ENCODE assay signal across 22 cellular contexts in genomic region chr1:45677751-45678245, GRCh38. TPM values are rescaled to one million over a fixed set of nuclear protein-coding genes. Genes with fewer than 3 reads are reported as not detected.
A peak's percentile ranks its signal among the peaks of the same experiment; 100 is the strongest.
DNase-seq lines count a peak whose midpoint lies in the region; ATAC-seq and TF ChIP-seq lines count a peak whose summit lies in the region.
"Had no signal": no experiment of that assay in that cellular context is flagged by ENCODE, and none has a peak within 500 bp of the region (broad histone marks: within the 10 kb centered on the region; RNA-seq: fewer than 3 reads in every experiment).

No MANE protein-coding gene starts in this region.

- H3K27ac Mint-ChIP-seq in CD14-positive monocyte: peak overlapping the region in 4 of 7 donors; percentile 68 to 88 (median 76)
- H3K27ac Mint-ChIP-seq in WTC11: peak overlapping the region; percentile 61
- H3K27ac Mint-ChIP-seq in nephron progenitor cell: peak overlapping the region; percentile 31
- H3K27ac Mint-ChIP-seq in activated T-cell treated with anti-CD3 and anti-CD28 coated beads, Interleukin-2, amount 50 U/mL, for 24 hours: no peak overlapping the region
- no peak overlapping the region for H3K27ac Mint-ChIP-seq in activated CD8-positive, alpha-beta T cell treated with anti-CD3 and anti-CD28 coated beads for 36 hours
- H3K27ac Mint-ChIP-seq: activated naive CD8-positive, alpha-beta T cell treated with anti-CD3 and anti-CD28 coated beads, Interleukin-2, amount 10 ng/mL, durations not matched to agents 7 days and 5 days; activated T-helper 17 cell treated with anti-CD3 and anti-CD28 coated beads, Interleukin-2, amount 50 U/mL, for 72 hours had no signal

- POLR2A ChIA-PET in WTC11 (lab: Charles Lee): interaction anchor here (0.8 kb wide), 1 partner anchor 11 kb away, joined by 6 read pairs; no protein-coding TSS in a partner anchor
- POLR2A ChIA-PET in activated CD8-positive, alpha-beta T cell treated with anti-CD3 and anti-CD28 coated beads for 36 hours (lab: Charles Lee): interaction anchor here (1.0 to 1.9 kb wide), 4 partner anchors 8 to 157 kb away, joined by 3 to 8 read pairs (median 6); partner anchors contain the start of genes GPBP1L1 and TMEM69

- H3K9me3 Mint-ChIP-seq in CD14-positive monocyte (no peaks in the 10 kb centered on the region), WTC11 (no peaks in the 10 kb centered on the region), nephron progenitor cell (peaks cover 7% of the 10 kb centered on the region)
- H3K9me3 Mint-ChIP-seq in activated T-cell treated with anti-CD3 and anti-CD28 coated beads, Interleukin-2, amount 50 U/mL, for 24 hours: no peaks in the 10 kb centered on the region
- no peaks in the 10 kb centered on the region for H3K9me3 Mint-ChIP-seq in activated CD8-positive, alpha-beta T cell treated with anti-CD3 and anti-CD28 coated beads for 36 hours
- H3K9me3 Mint-ChIP-seq: activated naive CD8-positive, alpha-beta T cell treated with anti-CD3 and anti-CD28 coated beads, Interleukin-2, amount 10 ng/mL, durations not matched to agents 7 days and 5 days; activated T-helper 17 cell treated with anti-CD3 and anti-CD28 coated beads, Interleukin-2, amount 50 U/mL, for 72 hours had no signal

- CTCF ChIA-PET in WTC11 (lab: Charles Lee): interaction anchor here (0.6 kb wide), 1 partner anchor 546 kb away, joined by 3 read pairs; no protein-coding TSS in a partner anchor
- CTCF ChIA-PET in activated CD8-positive, alpha-beta T cell treated with anti-CD3 and anti-CD28 coated beads for 36 hours (lab: Charles Lee): interaction anchor here (0.8 to 1.2 kb wide), 2 partner anchors 8 to 23 kb away, joined by 3 to 4 read pairs; partner anchors contain the start of gene GPBP1L1

- intact Hi-C loops in CD14-positive monocyte (cut with micrococcal nuclease): no loop called here
- intact Hi-C loops in activated CD8-positive, alpha-beta T cell treated with anti-CD3 and anti-CD28 coated beads for 36 hours (cut with micrococcal nuclease): no loop called here

- H3K36me3 Mint-ChIP-seq in CD14-positive monocyte: peaks cover 11 to 20% of the 10 kb centered on the region in 2 donors
- no peaks in the 10 kb centered on the region; the same call in 1 of the 2 replicates for H3K36me3 Mint-ChIP-seq in WTC11
- peaks cover 34% of the 10 kb centered on the region for H3K36me3 Mint-ChIP-seq in nephron progenitor cell (ENCODE audit: low read depth)
- H3K36me3 Mint-ChIP-seq in activated T-cell treated with anti-CD3 and anti-CD28 coated beads, Interleukin-2, amount 50 U/mL, for 24 hours (ENCODE audit: low read depth): peaks cover 61% of the 10 kb centered on the region
- H3K36me3 Mint-ChIP-seq in activated CD8-positive, alpha-beta T cell treated with anti-CD3 and anti-CD28 coated beads for 36 hours (ENCODE audit: low read depth): peaks cover 10% of the 10 kb centered on the region

- no peaks in the 10 kb centered on the region for H3K27me3 Mint-ChIP-seq in CD14-positive monocyte (ENCODE audit: low read depth in 3 of 3)
- H3K27me3 Mint-ChIP-seq in WTC11 (ENCODE audit: low read depth): no peaks in the 10 kb centered on the region
- peaks cover 3% of the 10 kb centered on the region for H3K27me3 Mint-ChIP-seq in nephron progenitor cell (ENCODE audit: low read depth, poor library complexity)
- no peaks in the 10 kb centered on the region for H3K27me3 Mint-ChIP-seq in activated T-cell treated with anti-CD3 and anti-CD28 coated beads, Interleukin-2, amount 50 U/mL, for 24 hours
- no peaks in the 10 kb centered on the region for H3K27me3 Mint-ChIP-seq in activated CD8-positive, alpha-beta T cell treated with anti-CD3 and anti-CD28 coated beads for 36 hours
- H3K27me3 Mint-ChIP-seq: activated naive CD8-positive, alpha-beta T cell treated with anti-CD3 and anti-CD28 coated beads, Interleukin-2, amount 10 ng/mL, durations not matched to agents 7 days and 5 days; activated T-helper 17 cell treated with anti-CD3 and anti-CD28 coated beads, Interleukin-2, amount 50 U/mL, for 72 hours had no signal

- H3K4me1 Mint-ChIP-seq in CD14-positive monocyte: peaks cover 60% of the 10 kb centered on the region
- H3K4me1 Mint-ChIP-seq in WTC11: peaks cover 72% of the 10 kb centered on the region
- H3K4me1 Mint-ChIP-seq in nephron progenitor cell: peaks cover 55% of the 10 kb centered on the region
- peaks cover 87% of the 10 kb centered on the region for H3K4me1 Mint-ChIP-seq in activated T-cell treated with anti-CD3 and anti-CD28 coated beads, Interleukin-2, amount 50 U/mL, for 24 hours (ENCODE audit: low read depth)
- peaks cover 75% of the 10 kb centered on the region for H3K4me1 Mint-ChIP-seq in activated CD8-positive, alpha-beta T cell treated with anti-CD3 and anti-CD28 coated beads for 36 hours (ENCODE audit: low read depth)

- TF ChIP-seq CTCF in CD14-positive monocyte (IDR thresholded peaks at IDR 0.05) (no peak), WTC11 (IDR thresholded peaks at IDR 0.05) (no peak), nephron progenitor cell (IDR thresholded peaks at IDR 0.05) (no peak)
- TF ChIP-seq CTCF in activated CD8-positive, alpha-beta T cell treated with anti-CD3 and anti-CD28 coated beads for 36 hours (IDR thresholded peaks at IDR 0.05): no peak

- no peak for DNase-seq in CD14-positive monocyte (ENCODE audit: low spot score)
- DNase-seq in DMS79 (lab: John Stamatoyannopoulos, UW): peak; percentile 60
- no peak for DNase-seq in WTC11 (ENCODE audit: low spot score)
- no peak for DNase-seq in nephron progenitor cell
- DNase-seq in activated T-cell treated with anti-CD3 and anti-CD28 coated beads, Interleukin-2, amount 50 U/mL, for 24 hours: no peak
- no peak for DNase-seq in HUDEP-2 (lab: John Stamatoyannopoulos, UW; ENCODE audit: unreplicated experiment in 76 of 76)
- DNase-seq in activated CD8-positive, alpha-beta T cell treated with anti-CD3 and anti-CD28 coated beads for 36 hours: no peak
- no peak for DNase-seq in NCI-H526 treated with DMSO at 0.1 percent for 48 hours (lab: John Stamatoyannopoulos, UW)
- DNase-seq: activated CD4-positive, alpha-beta T cell treated with anti-CD3 and anti-CD28 coated beads for 48 hours; activated naive CD8-positive, alpha-beta T cell treated with anti-CD3 and anti-CD28 coated beads, Interleukin-2, amount 10 ng/mL, durations not matched to agents 7 days and 5 days; DND-41; dorsolateral prefrontal cortex; kidney; mammary epithelial cell; NCI-H1105; NCI-H2081 treated with DMSO at 0.1 percent for 48 hours; NCI-H510A; posterior cingulate gyrus; stimulated activated CD4-positive, alpha-beta T cell treated with anti-CD3 and anti-CD28 coated beads, Interleukin-4, amount 100 ng/mL, for 1 hour; stimulated activated naive CD8-positive, alpha-beta T cell treated with anti-CD3 and anti-CD28 coated beads, Interleukin-15, Interleukin-2, amounts not matched to agents 100 U/mL and 50 U/mL, for 24 hours had no signal

- ATAC-seq in WTC11: no peak
- ATAC-seq in activated CD8-positive, alpha-beta T cell treated with anti-CD3 and anti-CD28 coated beads for 36 hours: no peak
- ATAC-seq: activated T-helper 17 cell treated with anti-CD3 and anti-CD28 coated beads, Interleukin-2, amount 50 U/mL, for 72 hours; HCT116; stimulated activated naive CD8-positive, alpha-beta T cell treated with anti-CD3 and anti-CD28 coated beads, Interleukin-15, Interleukin-2, amounts not matched to agents 100 U/mL and 50 U/mL, for 24 hours had no signal

- H3K4me3 Mint-ChIP-seq in CD14-positive monocyte (no peak overlapping the region), WTC11 (peak overlapping the region; percentile 3; the same call in 1 of the 2 replicates), nephron progenitor cell (no peak overlapping the region)
- no peak overlapping the region for H3K4me3 Mint-ChIP-seq in activated T-cell treated with anti-CD3 and anti-CD28 coated beads, Interleukin-2, amount 50 U/mL, for 24 hours
- H3K4me3 Mint-ChIP-seq in activated CD8-positive, alpha-beta T cell treated with anti-CD3 and anti-CD28 coated beads for 36 hours: no peak overlapping the region
- H3K4me3 Mint-ChIP-seq: activated naive CD8-positive, alpha-beta T cell treated with anti-CD3 and anti-CD28 coated beads, Interleukin-2, amount 10 ng/mL, durations not matched to agents 7 days and 5 days; activated T-helper 17 cell treated with anti-CD3 and anti-CD28 coated beads, Interleukin-2, amount 50 U/mL, for 72 hours had no signal

TF ChIP-seq in WTC11, 78 proteins besides CTCF, POLR2A, EP300 and RAD21 (continues in another document):
- TF ChIP-seq ZMAT4 (CRISPR knock-in tag; IDR thresholded peaks at IDR 0.05) (no peak), ZNF671 (CRISPR knock-in tag; IDR thresholded peaks at IDR 0.05) (no peak), PRRX2 (CRISPR knock-in tag; IDR thresholded peaks at IDR 0.05) (no peak), E2F4 (CRISPR knock-in tag; IDR thresholded peaks at IDR 0.05; ENCODE audit: borderline replicate concordance, low read depth) (no peak)

RNA-seq across cellular contexts. Expression of gene GPBP1L1, which starts 8.5 kb away (rescaled TPM):
- 10 to 100 TPM; 71.6 to 79.5 TPM for polyA plus RNA-seq in CD14-positive monocyte
- total RNA-seq in WTC11 (2021): 123 to 126 TPM (median 126 TPM) in 3 replicates
- total RNA-seq in activated CD8-positive, alpha-beta T cell treated with anti-CD3 and anti-CD28 coated beads for 36 hours: 100 to 1,000 TPM in 1 of 2 experiments, 10 to 100 TPM in 1; 95.7 to 105 TPM

RNA-seq across cellular contexts. Expression of gene TMEM69, which starts 10.2 kb away (rescaled TPM):
- polyA plus RNA-seq in CD14-positive monocyte: 10 to 100 TPM; 36.2 to 43.4 TPM
- total RNA-seq in WTC11 (2021): 37.5 to 44.9 TPM (median 40.9 TPM) in 3 replicates
- total RNA-seq in activated CD8-positive, alpha-beta T cell treated with anti-CD3 and anti-CD28 coated beads for 36 hours: 10 to 100 TPM; 30.9 to 35.7 TPM

RNA-seq across cellular contexts. Expression of gene CCDC17, which starts 53.9 kb away (rescaled TPM):
- polyA plus RNA-seq in CD14-positive monocyte: not detected
- 2.1 to 3.5 TPM (median 2.4 TPM) in 3 replicates for total RNA-seq in WTC11 (2021)
- total RNA-seq in activated CD8-positive, alpha-beta T cell treated with anti-CD3 and anti-CD28 coated beads for 36 hours: 1 to 10 TPM; 1.7 to 1.9 TPM

Comparison
In these comparisons a context has a peak if more than half of its experiments do, and no peak if none do; other contexts are left out.
1. H3K27ac Mint-ChIP-seq: peak in CD14-positive monocyte (4 of 7), WTC11 (single experiment) and nephron progenitor cell (single experiment); none in activated T-cell treated with anti-CD3 and anti-CD28 coated beads, Interleukin-2, amount 50 U/mL, for 24 hours (single experiment) and activated CD8-positive, alpha-beta T cell treated with anti-CD3 and anti-CD28 coated beads for 36 hours (single experiment).